34 cellular contexts compared by ENCODE assay signal in the genomic region with DNA sequence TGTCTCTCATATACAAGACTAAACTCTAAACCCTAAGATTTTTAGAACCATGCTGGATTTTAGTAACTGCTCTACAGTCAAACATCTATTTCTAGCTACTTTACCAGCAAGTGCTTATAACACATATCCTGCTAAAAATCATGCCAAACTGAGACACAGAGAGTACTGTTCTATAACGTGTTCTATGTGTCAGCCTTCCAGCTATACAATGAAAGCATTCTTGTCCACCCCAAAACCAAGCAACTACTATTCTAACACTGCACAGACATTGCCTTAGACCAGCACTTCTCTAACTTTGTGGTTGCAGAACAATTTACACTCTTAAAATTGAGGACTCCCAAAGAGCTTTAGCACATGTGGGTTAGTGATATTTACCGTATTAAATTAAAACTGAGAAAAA.
DNase-seq lines count a peak whose midpoint lies in the region; ATAC-seq and TF ChIP-seq lines count a peak whose summit lies in the region.
"Had no signal": no experiment of that assay in that cellular context is flagged by ENCODE, and none has a peak within 500 bp of the region (broad histone marks: within the 10 kb centered on the region; RNA-seq: fewer than 3 reads in every experiment).

No MANE protein-coding gene starts in this region.

- CTCF ChIA-PET in mammary epithelial cell (lab: Charles Lee; ENCODE audit: low non-redundant PET) (no interaction called here), MCF 10A (lab: Yijun Ruan, JAX) (interaction anchor here (0.6 to 1.3 kb wide), 3 partner anchors 18 to 710 kb away, joined by 3 to 7 read pairs (median 3); no protein-coding TSS in a partner anchor)

- ATAC-seq in GM18858 (IDR thresholded peaks at IDR 0.05; ENCODE audit: unreplicated experiment), result no peak
- ATAC-seq: activated T-cell treated with anti-CD3 and anti-CD28 coated beads, Interleukin-2, amount 50 U/mL, for 4 hours; effector memory CD8-positive, alpha-beta T cell; foreskin keratinocyte; GM12878; GM23338; Panc1; stimulated activated naive B cell treated with anti-CD40 and anti-IgM and Interleukin-4, amounts not matched to agents 10 μg/mL and 1 μg/mL and 100 μg/mL, for 72 hours; WTC11 had no signal

- no TSS peak for BruUV-seq in mammary epithelial cell (replicated peaks; lab: Mats Ljungman, UMichigan)
- no TSS peak for BruUV-seq in MCF 10A (replicated peaks; lab: Mats Ljungman, UMichigan)

- no peak overlapping the region for H3K9ac ChIP-seq in mammary epithelial cell (ENCODE audit: insufficient read depth, low read length)
- H3K9ac ChIP-seq: parathyroid adenoma had no signal

- dilution Hi-C loops in mammary epithelial cell (cut with HindIII; ENCODE audit: low sequenced_read_pairs), result no loop called here

- H3K9me3 Mint-ChIP-seq in MCF 10A (ENCODE audit: unreplicated experiment) (no peaks in the 10 kb centered on the region), mesothelial cell of epicardium (no peaks in the 10 kb centered on the region)
- H3K9me3 Mint-ChIP-seq: activated T-cell treated with anti-CD3 and anti-CD28 coated beads, Interleukin-2, amount 50 U/mL, for 4 hours; CD4-positive, CD25-positive, alpha-beta regulatory T cell; effector memory CD8-positive, alpha-beta T cell; GM23338; IgD-negative memory B cell; nephron; stimulated activated naive B cell treated with anti-CD40 and anti-IgM and Interleukin-4, amounts not matched to agents 10 μg/mL and 1 μg/mL and 100 μg/mL, for 72 hours; WTC11 had no signal

- no peak overlapping the region for H3K27ac Mint-ChIP-seq in MCF 10A (ENCODE audit: low read depth, unreplicated experiment)
- peak overlapping the region; percentile 81 for H3K27ac Mint-ChIP-seq in mesothelial cell of epicardium
- H3K27ac Mint-ChIP-seq: GM23338; IgD-negative memory B cell; stimulated activated naive B cell treated with anti-CD40 and anti-IgM and Interleukin-4, amounts not matched to agents 10 μg/mL and 1 μg/mL and 100 μg/mL, for 72 hours; WTC11 had no signal

- H3K27me3 ChIP-seq in mammary epithelial cell (ENCODE audit: insufficient read depth, low read length), result no peaks in the 10 kb centered on the region
- H3K27me3 ChIP-seq: brain microvascular endothelial cell, colonic mucosa, esophagus muscularis mucosa, foreskin keratinocyte, sigmoid colon had no signal

- no peak for TF ChIP-seq CTCF in mammary epithelial cell (conservative IDR thresholded peaks at IDR 0.05 in 1 of 2, IDR thresholded peaks at IDR 0.05 in 1 of 2; ENCODE audit: extremely low read depth in 1 of 2, insufficient read depth in 1 of 2, low read depth in 1 of 2, low read length in 2 of 2)
- no peak for TF ChIP-seq CTCF in MCF 10A (IDR thresholded peaks at IDR 0.05; ENCODE audit: unreplicated experiment)
- no peak for TF ChIP-seq CTCF in mesothelial cell of epicardium (IDR thresholded peaks at IDR 0.05; ENCODE audit: unreplicated experiment)

- H2AFZ ChIP-seq in mammary epithelial cell (ENCODE audit: low read depth, low read length), result no peak overlapping the region
- H2AFZ ChIP-seq: GM23338, parathyroid adenoma had no signal

- H3K4me2 ChIP-seq in mammary epithelial cell (ENCODE audit: insufficient read depth, low read depth, low read length), result no peak overlapping the region
- H3K4me2 ChIP-seq: GM23338 had no signal

- 53% methylated on average over 2 of the region's 2 CpGs for WGBS in mammary epithelial cell (ENCODE audit: low coverage, missing lambda C conversion rate)

- H3K36me3 ChIP-seq in mammary epithelial cell (ENCODE audit: insufficient read depth, low read length), result no peaks in the 10 kb centered on the region
- H3K36me3 ChIP-seq: brain microvascular endothelial cell, colonic mucosa, esophagus muscularis mucosa, sigmoid colon, thoracic aorta had no signal

- peaks cover 10% of the 10 kb centered on the region for H3K4me1 Mint-ChIP-seq in MCF 10A (ENCODE audit: insufficient read depth, unreplicated experiment)
- H3K4me1 Mint-ChIP-seq in mesothelial cell of epicardium, result peaks cover 48% of the 10 kb centered on the region

- no peaks in the 10 kb centered on the region for H3K9me3 ChIP-seq in mammary epithelial cell (replicated peaks; ENCODE audit: insufficient read depth, low read length)
- H3K9me3 ChIP-seq: colonic mucosa, esophagus muscularis mucosa, sigmoid colon, thoracic aorta had no signal

- H3K36me3 Mint-ChIP-seq in MCF 10A (ENCODE audit: insufficient read depth, unreplicated experiment) (no peaks in the 10 kb centered on the region), mesothelial cell of epicardium (no peaks in the 10 kb centered on the region)
- H3K36me3 Mint-ChIP-seq: CD4-positive, CD25-positive, alpha-beta regulatory T cell; WTC11 had no signal

- H3K79me2 ChIP-seq in mammary epithelial cell (ENCODE audit: insufficient read depth, low read length), result peaks cover 70% of the 10 kb centered on the region

- H3K4me3 ChIP-seq in mammary epithelial cell (replicated peaks in 1 of 3; ENCODE audit: insufficient read depth in 1 of 3, low read depth in 2 of 3, low read length in 3 of 3), result no peak overlapping the region
- H3K4me3 ChIP-seq: colonic mucosa, esophagus muscularis mucosa, GM12878, GM23338, sigmoid colon, thoracic aorta had no signal

- no peak overlapping the region for H3K4me3 Mint-ChIP-seq in MCF 10A (ENCODE audit: unreplicated experiment)
- H3K4me3 Mint-ChIP-seq in mesothelial cell of epicardium, result no peak overlapping the region
- H3K4me3 Mint-ChIP-seq: activated T-cell treated with anti-CD3 and anti-CD28 coated beads, Interleukin-2, amount 50 U/mL, for 4 hours; CD4-positive, CD25-positive, alpha-beta regulatory T cell; effector memory CD8-positive, alpha-beta T cell; GM23338; IgD-negative memory B cell; nephron; stimulated activated naive B cell treated with anti-CD40 and anti-IgM and Interleukin-4, amounts not matched to agents 10 μg/mL and 1 μg/mL and 100 μg/mL, for 72 hours; WTC11 had no signal

- no peaks in the 10 kb centered on the region for H3K27me3 Mint-ChIP-seq in MCF 10A (ENCODE audit: insufficient read depth, unreplicated experiment)
- no peaks in the 10 kb centered on the region for H3K27me3 Mint-ChIP-seq in mesothelial cell of epicardium (ENCODE audit: low read depth)
- H3K27me3 Mint-ChIP-seq: CD4-positive, CD25-positive, alpha-beta regulatory T cell; effector memory CD8-positive, alpha-beta T cell; IgD-negative memory B cell; stimulated activated naive B cell treated with anti-CD40 and anti-IgM and Interleukin-4, amounts not matched to agents 10 μg/mL and 1 μg/mL and 100 μg/mL, for 72 hours had no signal

- no peaks in the 10 kb centered on the region for H3K4me1 ChIP-seq in mammary epithelial cell (ENCODE audit: insufficient read depth, low read length)
- H3K4me1 ChIP-seq: colonic mucosa, foreskin keratinocyte had no signal

- peak; percentile 50 for DNase-seq in mammary epithelial cell
- DNase-seq in MCF 10A (ENCODE audit: unreplicated experiment), result no peak
- DNase-seq in epidermal melanocyte (ENCODE audit: insufficient read length, low spot score), result peak; percentile 83
- DNase-seq in mesothelial cell of epicardium (ENCODE audit: low spot score in 2 of 2, unreplicated experiment in 2 of 2), result no peak
- DNase-seq in superior temporal gyrus (ENCODE audit: extremely low spot score), result peak; percentile 97
- DNase-seq in NCI-H1694 treated with DMSO at 0.1 percent for 48 hours (lab: John Stamatoyannopoulos, UW), result no peak
- DNase-seq in activated naive CD4-positive, alpha-beta T cell (lab: John Stamatoyannopoulos, UW), result no peak
- DNase-seq: activated CD4-positive, alpha-beta T cell treated with anti-CD3 and anti-CD28 coated beads, Interleukin-2, amount 50 U/mL, for 1 hour; activated gamma-delta T cell treated with Interleukin-2 at 50 U/mL for 16 hours; activated T-cell treated with anti-CD3 and anti-CD28 coated beads, Interleukin-2, amount 50 U/mL, for 4 hours; brain microvascular endothelial cell; CD4-positive, CD25-positive, alpha-beta regulatory T cell; colonic mucosa; effector memory CD8-positive, alpha-beta T cell; foreskin keratinocyte; NCI-H1092; NCI-H1930; SIG-M5; sigmoid colon; stimulated activated CD4-positive, alpha-beta T cell treated with anti-CD3 and anti-CD28 coated beads, Interleukin-15, amount 100 ng/mL, for 24 hours; stimulated activated naive B cell treated with anti-CD40 and anti-IgM and Interleukin-4, amounts not matched to agents 10 μg/mL and 1 μg/mL and 100 μg/mL, for 72 hours; SW 1271; T1000 had no signal

- in situ Hi-C loops in mammary epithelial cell (cut with MboI; ENCODE audit: low sequenced_read_pairs in 2 of 2), result no loop called here

- no peaks in the 10 kb centered on the region for H4K20me1 ChIP-seq in mammary epithelial cell (ENCODE audit: insufficient read depth, low read length)

- intact Hi-C loops in mammary epithelial cell (cut with micrococcal nuclease) (no loop called here), MCF 10A (cut with micrococcal nuclease) (no loop called here)

- H3K27ac ChIP-seq in mammary epithelial cell (ENCODE audit: insufficient read depth, low read depth, low read length), result no peak overlapping the region
- H3K27ac ChIP-seq: 22Rv1, brain microvascular endothelial cell, colonic mucosa, esophagus muscularis mucosa, foreskin keratinocyte, parathyroid adenoma, sigmoid colon, thoracic aorta had no signal

- POLR2A ChIA-PET in MCF 10A (lab: Yijun Ruan, JAX), result interaction anchor here (1.0 to 1.5 kb wide), 2 partner anchors 11 to 237 kb away, joined by 3 read pairs; a partner anchor contains a TSS

Comparison
In these comparisons a context has a peak if more than half of its experiments do, and no peak if none do; other contexts are left out.
1. DNase-seq: peak in mammary epithelial cell (single experiment), epidermal melanocyte (single experiment) and superior temporal gyrus (single experiment); none in MCF 10A (single experiment), mesothelial cell of epicardium (0 of 2), NCI-H1694 treated with DMSO at 0.1 percent for 48 hours (single experiment) and activated naive CD4-positive, alpha-beta T cell (0 of 4).